Comparison of ENCODE assay signal across 1 cellular context in the genomic region with DNA sequence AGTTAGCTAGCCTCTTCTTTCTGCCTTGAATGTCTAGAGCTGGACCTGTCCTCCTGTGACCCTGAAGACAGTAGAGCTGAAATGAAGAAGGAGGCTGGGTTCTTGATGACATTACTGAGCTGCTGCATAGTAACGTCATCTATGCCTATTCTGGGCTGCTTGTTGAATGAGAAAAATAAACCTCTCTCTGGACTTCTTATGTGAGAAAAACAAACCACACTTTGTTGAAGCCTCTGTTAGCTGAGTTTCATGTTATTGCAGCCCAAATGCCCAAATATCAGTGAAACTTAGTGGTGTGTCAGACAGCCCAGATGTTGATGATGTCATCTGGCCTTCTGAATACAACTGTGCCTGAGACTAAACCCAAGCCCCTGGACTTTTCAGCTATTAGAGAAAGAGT.
TF ChIP-seq lines count a peak whose summit lies in the region.

No MANE protein-coding gene starts in this region.

TF ChIP-seq in HepG2, 621 proteins besides CTCF, POLR2A, EP300 and RAD21 (continued from another document):
- TF ChIP-seq, protein P1, sequence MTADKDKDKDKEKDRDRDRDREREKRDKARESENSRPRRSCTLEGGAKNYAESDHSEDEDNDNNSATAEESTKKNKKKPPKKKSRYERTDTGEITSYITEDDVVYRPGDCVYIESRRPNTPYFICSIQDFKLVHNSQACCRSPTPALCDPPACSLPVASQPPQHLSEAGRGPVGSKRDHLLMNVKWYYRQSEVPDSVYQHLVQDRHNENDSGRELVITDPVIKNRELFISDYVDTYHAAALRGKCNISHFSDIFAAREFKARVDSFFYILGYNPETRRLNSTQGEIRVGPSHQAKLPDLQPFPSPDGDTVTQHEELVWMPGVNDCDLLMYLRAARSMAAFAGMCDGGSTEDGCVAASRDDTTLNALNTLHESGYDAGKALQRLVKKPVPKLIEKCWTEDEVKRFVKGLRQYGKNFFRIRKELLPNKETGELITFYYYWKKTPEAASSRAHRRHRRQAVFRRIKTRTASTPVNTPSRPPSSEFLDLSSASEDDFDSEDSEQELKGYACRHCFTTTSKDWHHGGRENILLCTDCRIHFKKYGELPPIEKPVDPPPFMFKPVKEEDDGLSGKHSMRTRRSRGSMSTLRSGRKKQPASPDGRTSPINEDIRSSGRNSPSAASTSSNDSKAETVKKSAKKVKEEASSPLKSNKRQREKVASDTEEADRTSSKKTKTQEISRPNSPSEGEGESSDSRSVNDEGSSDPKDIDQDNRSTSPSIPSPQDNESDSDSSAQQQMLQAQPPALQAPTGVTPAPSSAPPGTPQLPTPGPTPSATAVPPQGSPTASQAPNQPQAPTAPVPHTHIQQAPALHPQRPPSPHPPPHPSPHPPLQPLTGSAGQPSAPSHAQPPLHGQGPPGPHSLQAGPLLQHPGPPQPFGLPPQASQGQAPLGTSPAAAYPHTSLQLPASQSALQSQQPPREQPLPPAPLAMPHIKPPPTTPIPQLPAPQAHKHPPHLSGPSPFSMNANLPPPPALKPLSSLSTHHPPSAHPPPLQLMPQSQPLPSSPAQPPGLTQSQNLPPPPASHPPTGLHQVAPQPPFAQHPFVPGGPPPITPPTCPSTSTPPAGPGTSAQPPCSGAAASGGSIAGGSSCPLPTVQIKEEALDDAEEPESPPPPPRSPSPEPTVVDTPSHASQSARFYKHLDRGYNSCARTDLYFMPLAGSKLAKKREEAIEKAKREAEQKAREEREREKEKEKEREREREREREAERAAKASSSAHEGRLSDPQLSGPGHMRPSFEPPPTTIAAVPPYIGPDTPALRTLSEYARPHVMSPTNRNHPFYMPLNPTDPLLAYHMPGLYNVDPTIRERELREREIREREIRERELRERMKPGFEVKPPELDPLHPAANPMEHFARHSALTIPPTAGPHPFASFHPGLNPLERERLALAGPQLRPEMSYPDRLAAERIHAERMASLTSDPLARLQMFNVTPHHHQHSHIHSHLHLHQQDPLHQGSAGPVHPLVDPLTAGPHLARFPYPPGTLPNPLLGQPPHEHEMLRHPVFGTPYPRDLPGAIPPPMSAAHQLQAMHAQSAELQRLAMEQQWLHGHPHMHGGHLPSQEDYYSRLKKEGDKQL (CRISPR knock-in tag; IDR thresholded peaks at IDR 0.05; ENCODE audit: low read depth), result no peak
- TF ChIP-seq FOSL1 (CRISPR knock-in tag; IDR thresholded peaks at IDR 0.05; ENCODE audit: borderline replicate concordance) (no peak), ATF7 (IDR thresholded peaks at IDR 0.05) (peak; percentile 83), ATF7 (CRISPR knock-in tag; IDR thresholded peaks at IDR 0.05) (no peak)
